7 cellular contexts compared by ENCODE assay signal in the genomic region with DNA sequence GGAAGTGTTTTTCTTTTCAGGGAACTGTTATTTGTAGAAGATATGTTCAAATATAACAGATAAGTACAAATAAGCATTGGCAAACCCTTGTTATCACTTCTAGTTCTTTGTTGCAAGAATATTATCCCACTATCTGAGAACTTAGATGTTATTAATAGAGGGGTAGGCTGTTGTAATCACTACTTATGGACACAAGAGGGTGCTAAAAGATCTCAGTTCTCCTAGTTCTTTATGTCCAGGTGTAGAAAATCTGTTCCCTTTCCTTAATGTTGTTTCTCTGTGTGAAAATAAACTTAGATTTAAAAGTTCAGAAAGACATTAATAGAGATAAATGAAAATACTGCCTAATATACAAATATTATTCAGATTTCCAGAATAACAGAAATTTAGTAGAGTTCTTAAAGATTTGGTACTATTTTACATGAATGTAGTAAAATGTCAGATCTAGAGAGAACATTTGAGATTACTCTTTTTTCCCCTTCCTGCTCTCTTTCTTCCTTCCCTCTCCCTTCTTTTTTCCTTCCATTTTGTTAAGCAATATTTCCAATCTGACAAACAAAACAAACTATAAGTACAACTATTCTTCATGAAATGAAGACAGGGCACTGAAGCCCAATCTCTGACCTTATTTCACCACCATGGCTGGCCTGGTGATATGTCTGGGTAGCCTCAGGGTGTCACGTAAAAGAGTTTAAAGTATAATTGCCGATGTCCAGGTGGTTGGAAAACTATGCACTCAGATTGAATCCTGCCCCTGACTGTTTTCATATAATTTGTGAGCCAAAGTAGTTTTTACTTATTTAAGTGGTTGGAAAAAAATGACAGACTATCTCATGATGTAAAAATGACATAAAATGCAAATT. TPM values are rescaled to one million over a fixed set of nuclear protein-coding genes. Genes with fewer than 3 reads are reported as not detected.
A peak's percentile ranks its signal among the peaks of the same experiment; 100 is the strongest.
DNase-seq lines count a peak whose midpoint lies in the region; TF ChIP-seq lines count a peak whose summit lies in the region.

No MANE protein-coding gene starts in this region.

- TF ChIP-seq CTCF in GM12874 (IDR thresholded peaks at IDR 0.05; ENCODE audit: insufficient read depth, low read depth, low read length), result peak; percentile 34; the same call in 1 of the 2 replicates
- no peak for TF ChIP-seq CTCF in HEK293 (tag by site-specific recombination; IDR thresholded peaks at IDR 0.05)
- peak; percentile 9 to 49 (median 29) for TF ChIP-seq CTCF in vagina (IDR thresholded peaks at IDR 0.05)

- no peaks in the 10 kb centered on the region for H3K9me3 ChIP-seq in HEK293 (ENCODE audit: control insufficient read depth, insufficient read depth, low read depth, low read length)
- H3K9me3 ChIP-seq in vagina, result no peaks in the 10 kb centered on the region

- intact Hi-C loops in vagina (cut with DNase I), result no loop called here

- H3K36me3 ChIP-seq in HEK293 (ENCODE audit: control insufficient read depth in 2 of 2, insufficient read depth in 1 of 2, low read length in 2 of 2) (no peaks in the 10 kb centered on the region), vagina (no peaks in the 10 kb centered on the region)

- H3K27ac ChIP-seq in HEK293 (ENCODE audit: extremely low read depth, low read depth, low read length), result no peak overlapping the region
- H3K27ac ChIP-seq in vagina, result no peak overlapping the region

- H3K4me3 ChIP-seq in HEK293 (ENCODE audit: low read depth, low read length), result no peak overlapping the region
- H3K4me3 ChIP-seq in vagina, result no peak overlapping the region

- no peak for TF ChIP-seq POLR2A in vagina (IDR thresholded peaks at IDR 0.05)

- no peaks in the 10 kb centered on the region for H3K27me3 ChIP-seq in vagina

- no peaks in the 10 kb centered on the region for H3K4me1 ChIP-seq in HEK293 (ENCODE audit: control insufficient read depth, insufficient read depth, low read length)
- H3K4me1 ChIP-seq in vagina, result no peaks in the 10 kb centered on the region

- POLR2A ChIA-PET in HEK293 (lab: Yijun Ruan, JAX), result no interaction called here

- peak; percentile 13 for DNase-seq in NCI-H1105 (lab: John Stamatoyannopoulos, UW)
- DNase-seq in amniotic epithelial cell (ENCODE audit: low read depth), result peak; percentile 31
- DNase-seq in iPS-NIHi7 (ENCODE audit: extremely low spot score), result peak; percentile 55
- no peak for DNase-seq in vagina (ENCODE audit: extremely low spot score in 2 of 2)
- no peak for DNase-seq in T1000 (lab: John Stamatoyannopoulos, UW)

- CTCF ChIA-PET in HEK293 (lab: Yijun Ruan, JAX), result interaction anchor here (0.6 to 1.4 kb wide), 24 partner anchors 10 to 1490 kb away, joined by 3 to 7 read pairs (median 4); no protein-coding TSS in a partner anchor

TF ChIP-seq in HEK293, 187 proteins besides CTCF, POLR2A, EP300 and RAD21:
- TF ChIP-seq ZNF654 (tag by site-specific recombination; IDR thresholded peaks at IDR 0.05; ENCODE audit: low read depth) (peak; percentile 82), ZNF140 (tag by site-specific recombination; IDR thresholded peaks at IDR 0.05) (no peak), ZNF776 (tag by site-specific recombination; IDR thresholded peaks at IDR 0.05; ENCODE audit: borderline replicate concordance) (no peak), SCRT2 (tag by site-specific recombination; IDR thresholded peaks at IDR 0.05) (no peak), ZNF37A (tag by site-specific recombination; IDR thresholded peaks at IDR 0.05) (no peak)
- TF ChIP-seq, protein P1, sequence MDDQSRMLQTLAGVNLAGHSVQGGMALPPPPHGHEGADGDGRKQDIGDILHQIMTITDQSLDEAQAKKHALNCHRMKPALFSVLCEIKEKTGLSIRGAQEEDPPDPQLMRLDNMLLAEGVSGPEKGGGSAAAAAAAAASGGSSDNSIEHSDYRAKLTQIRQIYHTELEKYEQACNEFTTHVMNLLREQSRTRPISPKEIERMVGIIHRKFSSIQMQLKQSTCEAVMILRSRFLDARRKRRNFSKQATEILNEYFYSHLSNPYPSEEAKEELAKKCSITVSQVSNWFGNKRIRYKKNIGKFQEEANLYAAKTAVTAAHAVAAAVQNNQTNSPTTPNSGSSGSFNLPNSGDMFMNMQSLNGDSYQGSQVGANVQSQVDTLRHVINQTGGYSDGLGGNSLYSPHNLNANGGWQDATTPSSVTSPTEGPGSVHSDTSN (CRISPR knock-in tag; IDR thresholded peaks at IDR 0.05), result no peak

RNA-seq across cellular contexts. Expression of a gene that starts 43.6 kb away (rescaled TPM):
- total RNA-seq in vagina, result not detected

Comparison
In these comparisons a context has a peak if more than half of its experiments do, and no peak if none do; other contexts are left out.
1. DNase-seq: peak in NCI-H1105 (single experiment), amniotic epithelial cell (single experiment) and iPS-NIHi7 (single experiment); none in vagina (0 of 2) and T1000 (single experiment).